8 cellular contexts compared by ENCODE assay signal in the genomic region with DNA sequence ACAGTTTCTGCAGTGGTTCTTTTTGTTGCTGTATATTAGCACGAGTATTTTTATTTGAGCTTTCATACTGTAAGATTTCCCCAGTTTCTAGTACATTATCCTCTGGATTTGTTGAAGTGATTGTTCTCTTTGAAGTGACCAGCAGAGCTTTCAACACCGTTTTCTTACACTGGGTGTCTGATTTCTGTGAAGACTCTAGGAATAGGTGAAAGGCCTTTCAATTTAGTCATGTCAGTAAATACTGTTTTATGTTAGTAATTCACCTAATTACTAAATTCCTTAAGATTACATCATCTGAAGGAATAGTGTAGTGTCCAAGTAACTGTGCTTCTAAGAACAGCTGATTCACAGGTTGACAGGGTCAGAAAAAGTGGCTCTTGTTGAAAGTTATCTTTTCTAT. TPM values are rescaled to one million over a fixed set of nuclear protein-coding genes. Genes with fewer than 3 reads are reported as not detected.
DNase-seq lines count a peak whose midpoint lies in the region; ATAC-seq and TF ChIP-seq lines count a peak whose summit lies in the region.

No MANE protein-coding gene starts in this region.

- DNase-seq in AG04450 (ENCODE audit: low read depth, low spot score): no peak
- DNase-seq in HS-5 (ENCODE audit: low read depth): peak; percentile 62
- no peak for DNase-seq in body of pancreas
- DNase-seq in lower lobe of right lung: no peak
- no peak for DNase-seq in ureter (ENCODE audit: low spot score)
- no peak for DNase-seq in activated CD4-positive, alpha-beta T cell treated with anti-CD3 and anti-CD28 coated beads for 4 hours

- no peaks in the 10 kb centered on the region for H3K27me3 ChIP-seq in AG04450 (ENCODE audit: control insufficient read depth, insufficient read depth, low read length)
- no peaks in the 10 kb centered on the region for H3K27me3 ChIP-seq in body of pancreas
- H3K27me3 ChIP-seq in lower lobe of right lung (ENCODE audit: low read depth): no peaks in the 10 kb centered on the region

- intact Hi-C loops in body of pancreas (cut with DNase I) (loop anchor here (10.0 kb wide), 1 partner anchor 54 kb away; no protein-coding TSS in a partner anchor), lower lobe of right lung (cut with DNase I) (no loop called here)

- H3K4me3 ChIP-seq in AG04450 (ENCODE audit: low read depth, low read length) (peak overlapping the region; percentile 90), body of pancreas (peak overlapping the region in 1 of 2 donors; percentile 80), lower lobe of right lung (peak overlapping the region; percentile 90)

- WGBS in body of pancreas, 2 donors: 3 to 11% methylated on average over 2 of the region's 2 CpGs

- CTCF ChIA-PET in AG04450 (lab: Charles Lee): no interaction called here

- no peak for TF ChIP-seq CTCF in AG04450 (IDR thresholded peaks at IDR 0.05; ENCODE audit: low read depth, low read length)
- no peak for TF ChIP-seq CTCF in body of pancreas (IDR thresholded peaks at IDR 0.05)
- TF ChIP-seq CTCF in lower lobe of right lung (IDR thresholded peaks at IDR 0.05): no peak

- H3K4me1 ChIP-seq in body of pancreas: peaks cover 31% of the 10 kb centered on the region
- H3K4me1 ChIP-seq in lower lobe of right lung: peaks cover 34% of the 10 kb centered on the region

- H3K36me3 ChIP-seq in body of pancreas (replicated peaks in 1 of 2; ENCODE audit: insufficient read depth in 1 of 2, low read depth in 2 of 2) (no peaks in the 10 kb centered on the region), lower lobe of right lung (no peaks in the 10 kb centered on the region)

- no peak for ATAC-seq in body of pancreas
- ATAC-seq in lower lobe of right lung: no peak
- ATAC-seq in GM19397 (IDR thresholded peaks at IDR 0.05; ENCODE audit: unreplicated experiment): no peak
- no peak for ATAC-seq in GM21515 (IDR thresholded peaks at IDR 0.05; ENCODE audit: unreplicated experiment)

- H3K27ac ChIP-seq in AG04450 (ENCODE audit: low read depth, low read length) (no peak overlapping the region), body of pancreas (peak overlapping the region; percentile 9 to 99 (median 98)), lower lobe of right lung (peak overlapping the region; percentile 96)

- H3K9me3 ChIP-seq in AG04450 (ENCODE audit: control insufficient read depth, insufficient read depth, low read length) (no peaks in the 10 kb centered on the region), body of pancreas (no peaks in the 10 kb centered on the region), lower lobe of right lung (no peaks in the 10 kb centered on the region)

- no peak for TF ChIP-seq POLR2A in body of pancreas (IDR thresholded peaks at IDR 0.05)

- POLR2A ChIA-PET in AG04450 (lab: Yijun Ruan, JAX): interaction anchor here (0.8 kb wide), 1 partner anchor 191 kb away, joined by 3 read pairs; a partner anchor contains a TSS

RNA-seq across cellular contexts. Expression of a gene that starts 2.3 kb away (rescaled TPM):
- 29.0 and 29.1 TPM in 2 replicates for polyA plus RNA-seq in AG04450 (2011; rRNA removed)
- 31.3 and 39.5 TPM in 2 replicates for polyA minus RNA-seq in AG04450 (2011; rRNA and poly(A)+ RNA removed)
- 10 to 100 TPM; 27.0 to 44.5 TPM for total RNA-seq in body of pancreas
- total RNA-seq in lower lobe of right lung: 51.7 TPM
- total RNA-seq in ureter: 54.8 TPM
